In the genomic region with DNA sequence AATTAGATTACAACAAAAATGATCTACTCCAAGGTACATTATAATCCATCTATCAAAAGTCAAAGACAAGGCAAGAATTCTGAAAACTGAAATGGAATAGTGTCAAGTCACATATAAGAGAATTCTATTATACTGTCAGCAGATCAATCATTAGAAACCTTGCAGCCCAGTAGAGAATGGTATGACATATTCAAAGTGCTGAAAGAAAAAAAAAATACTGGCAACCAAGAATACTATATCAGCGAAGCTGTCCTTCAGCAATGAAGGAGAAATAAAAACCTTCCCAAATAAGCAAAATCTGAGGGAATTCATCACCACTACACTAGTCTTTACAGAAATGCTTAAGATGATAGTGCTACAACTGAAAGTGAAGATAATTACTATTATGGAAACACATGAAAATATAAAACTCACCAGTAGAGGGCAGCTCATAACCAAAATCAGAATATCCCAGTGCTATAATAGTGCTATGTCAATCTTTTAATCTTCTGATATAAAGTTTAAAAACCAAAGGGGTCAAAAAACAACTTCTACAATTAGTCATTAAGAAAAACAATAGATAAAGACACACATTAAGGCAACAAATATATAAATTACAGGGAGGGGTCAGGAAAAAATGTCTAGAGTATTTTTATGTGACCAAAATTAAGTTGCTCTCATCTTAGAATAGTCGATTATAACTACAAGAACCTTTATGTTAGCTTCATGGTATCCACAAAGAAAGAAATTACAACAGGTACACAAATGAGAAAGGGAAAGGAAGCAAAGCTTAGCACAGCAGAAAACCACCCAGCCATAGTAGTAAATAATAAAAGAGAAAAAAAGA, we compare ENCODE assay signal across 8 cellular contexts.
A peak's percentile ranks its signal among the peaks of the same experiment; 100 is the strongest.
DNase-seq lines count a peak whose midpoint lies in the region; ATAC-seq and TF ChIP-seq lines count a peak whose summit lies in the region.

No MANE protein-coding gene starts in this region.

- no peaks in the 10 kb centered on the region for H3K27me3 ChIP-seq in dorsolateral prefrontal cortex
- no peaks in the 10 kb centered on the region for H3K27me3 ChIP-seq in CD8-positive, alpha-beta memory T cell (ENCODE audit: insufficient read depth, low read length, poor library complexity, severe bottlenecking)

- H3K36me3 ChIP-seq in CD8-positive, alpha-beta memory T cell (ENCODE audit: insufficient read depth, low read length): no peaks in the 10 kb centered on the region

- peak; percentile 35; the same call in 2 of the 3 replicates for TF ChIP-seq CTCF in GM12872 (IDR thresholded peaks at IDR 0.05; ENCODE audit: insufficient read depth, low read depth, low read length)
- TF ChIP-seq CTCF in dorsolateral prefrontal cortex (IDR thresholded peaks at IDR 0.05 in 54 of 56, conservative IDR thresholded peaks at IDR 0.05 in 2 of 56; ENCODE audit: low read depth in 1 of 56, partially characterized antibody in 56 of 56): peak in 19 of 56 donors; percentile 8 to 42 (median 19)

- no peaks in the 10 kb centered on the region for H3K4me1 ChIP-seq in CD8-positive, alpha-beta memory T cell (ENCODE audit: insufficient read depth, low read length)

- POLR2A ChIA-PET in CD8-positive, alpha-beta memory T cell (lab: Charles Lee): no interaction called here

- peaks cover 11 to 33% (median 15%) of the 10 kb centered on the region in 5 donors for H3K9me3 Mint-ChIP-seq in CD8-positive, alpha-beta memory T cell

- H3K36me3 Mint-ChIP-seq in CD8-positive, alpha-beta memory T cell: no peaks in the 10 kb centered on the region

- no peak overlapping the region for H3K4me3 ChIP-seq in dorsolateral prefrontal cortex
- no peak overlapping the region for H3K4me3 ChIP-seq in CD8-positive, alpha-beta memory T cell (ENCODE audit: low read length)

- DNase-seq in NAMALWA (ENCODE audit: low spot score) (peak; percentile 48), germinal center (ENCODE audit: low spot score) (peak; percentile 9), putamen (ENCODE audit: low spot score) (no peak), cerebellar nuclear complex (lab: John Stamatoyannopoulos, UW) (no peak), dorsolateral prefrontal cortex (no peak)
- no peak for DNase-seq in CD8-positive, alpha-beta memory T cell

- no peaks in the 10 kb centered on the region for H3K4me1 Mint-ChIP-seq in CD8-positive, alpha-beta memory T cell

- intact Hi-C loops in dorsolateral prefrontal cortex (cut with DNase I): no loop called here

- CTCF ChIA-PET in CD8-positive, alpha-beta memory T cell (lab: Charles Lee): no interaction called here

- H3K9me3 ChIP-seq in CD8-positive, alpha-beta memory T cell (ENCODE audit: low read length): peaks cover 4% of the 10 kb centered on the region

- no peak overlapping the region for H3K4me3 Mint-ChIP-seq in CD8-positive, alpha-beta memory T cell

- peak; percentile 83 for ATAC-seq in GM21786 (IDR thresholded peaks at IDR 0.05; ENCODE audit: unreplicated experiment)

- H3K27ac Mint-ChIP-seq in CD8-positive, alpha-beta memory T cell: no peak overlapping the region

- H3K27ac ChIP-seq in dorsolateral prefrontal cortex: no peak overlapping the region
- no peak overlapping the region for H3K27ac ChIP-seq in CD8-positive, alpha-beta memory T cell (ENCODE audit: low read depth, low read length)

- no peaks in the 10 kb centered on the region for H3K27me3 Mint-ChIP-seq in CD8-positive, alpha-beta memory T cell

Comparison
In these comparisons a context has a peak if more than half of its experiments do, and no peak if none do; other contexts are left out.
1. DNase-seq: peak in NAMALWA (single experiment) and germinal center (single experiment); none in putamen (single experiment), cerebellar nuclear complex (0 of 2), dorsolateral prefrontal cortex (0 of 10) and CD8-positive, alpha-beta memory T cell (0 of 5).